ENCODE assay signal across 24 cellular contexts in genomic region chr3:45120615-45121158, GRCh38. TPM values are rescaled to one million over a fixed set of nuclear protein-coding genes. Genes with fewer than 3 reads are reported as not detected.
DNase-seq lines count a peak whose midpoint lies in the region; ATAC-seq, FAIRE-seq and TF ChIP-seq lines count a peak whose summit lies in the region.
"Had no signal": no experiment of that assay in that cellular context is flagged by ENCODE, and none has a peak within 500 bp of the region (broad histone marks: within the 10 kb centered on the region; RNA-seq: fewer than 3 reads in every experiment).

No MANE protein-coding gene starts in this region.

- H3K4me3 Mint-ChIP-seq in HFFc6: no peak overlapping the region
- H3K4me3 Mint-ChIP-seq: activated B cell treated with CpG ODN at 0.5 μM for 24 hours; activated CD4-positive, alpha-beta memory T cell treated with anti-CD3 and anti-CD28 coated beads for 36 hours; CD4-positive, alpha-beta T cell had no signal

- TF ChIP-seq CTCF in AG04450 (IDR thresholded peaks at IDR 0.05; ENCODE audit: low read depth, low read length): no peak
- TF ChIP-seq CTCF in HFFc6 (IDR thresholded peaks at IDR 0.05): no peak
- peak in 1 of 3 experiments; percentile 32; a peak in 2 of 4 replicates for TF ChIP-seq CTCF in H1 (IDR thresholded peaks at IDR 0.05; ENCODE audit: control extremely low read depth in 1 of 3, insufficient read depth in 1 of 3, low read depth in 1 of 3, low read length in 3 of 3)
- no peak for TF ChIP-seq CTCF in OCI-LY7 (conservative IDR thresholded peaks at IDR 0.05; ENCODE audit: low read length)

- H3K79me2 ChIP-seq in H1 (ENCODE audit: control insufficient read depth in 1 of 2, insufficient read depth in 2 of 2, low read length in 2 of 2) (no peaks in the 10 kb centered on the region; a peak in 1 of 4 replicates), OCI-LY7 (ENCODE audit: insufficient read depth, low read depth, low read length) (no peaks in the 10 kb centered on the region)

- peaks cover 74% of the 10 kb centered on the region for H3K4me1 Mint-ChIP-seq in HFFc6 (ENCODE audit: low read depth)

- CTCF ChIA-PET in AG04450 (lab: Charles Lee) (interaction anchor here (0.6 to 1.4 kb wide), 4 partner anchors 19 to 82 kb away, joined by 3 to 4 read pairs (median 4); no protein-coding TSS in a partner anchor), H1 (lab: Charles Lee; ENCODE audit: partially characterized antibody) (interaction anchor here (0.7 to 1.9 kb wide), 12 partner anchors 10 to 91 kb away, joined by 3 to 6 read pairs (median 4); no protein-coding TSS in a partner anchor), OCI-LY7 (lab: Charles Lee; ENCODE audit: unreplicated experiment) (no interaction called here)

- no peak overlapping the region for H3K14ac ChIP-seq in H1 (ENCODE audit: insufficient read length)

- no peak overlapping the region for H3K9ac ChIP-seq in H1 (replicated peaks in 1 of 4; ENCODE audit: extremely low read depth in 1 of 4, low read depth in 3 of 4, low read length in 3 of 4)

- H2BK120ac ChIP-seq in H1 (replicated peaks; ENCODE audit: low read depth, low read length): no peak overlapping the region

- H3K27me3 Mint-ChIP-seq in HFFc6 (ENCODE audit: insufficient read depth): no peaks in the 10 kb centered on the region; the same call in 1 of the 2 replicates
- H3K27me3 Mint-ChIP-seq: CD4-positive, alpha-beta T cell had no signal

- H2BK12ac ChIP-seq in H1 (ENCODE audit: low read depth, low read length): no peak overlapping the region

- H4K91ac ChIP-seq in H1 (replicated peaks; ENCODE audit: insufficient read length, low read length): no peak overlapping the region

- H3K79me1 ChIP-seq in H1 (ENCODE audit: low read depth, low read length): peaks cover 2% of the 10 kb centered on the region

- no peak overlapping the region for H4K5ac ChIP-seq in H1 (ENCODE audit: insufficient read length, low read depth, low read length)

- H3K18ac ChIP-seq in H1 (ENCODE audit: extremely low read depth, low read length): no peak overlapping the region

- TF ChIP-seq RAD21 in H1 (IDR thresholded peaks at IDR 0.05 in 1 of 2, conservative IDR thresholded peaks at IDR 0.05 in 1 of 2; ENCODE audit: low read depth in 2 of 2, low read length in 2 of 2): peak; percentile 11 to 33; a peak in 3 of 4 replicates

- H3K23me2 ChIP-seq in H1 (ENCODE audit: low read depth, low read length): no peaks in the 10 kb centered on the region

- no peaks in the 10 kb centered on the region; a peak in 1 of 8 replicates for H3K36me3 ChIP-seq in H1 (ENCODE audit: control insufficient read depth in 2 of 4, insufficient read depth in 4 of 4, low read length in 3 of 4)
- H3K36me3 ChIP-seq in muscle layer of duodenum (ENCODE audit: control insufficient read depth in 1 of 2, insufficient read depth in 2 of 2, low read length in 2 of 2): no peaks in the 10 kb centered on the region
- no peaks in the 10 kb centered on the region for H3K36me3 ChIP-seq in OCI-LY7 (ENCODE audit: insufficient read depth, low read length)
- H3K36me3 ChIP-seq: cardiac muscle cell, thoracic aorta had no signal

- 89% methylated on average over 10 of the region's 10 CpGs; no CpG with 5 or more reads in 1 of the 2 experiments for WGBS in H1 (ENCODE audit: extremely low coverage in 1 of 2, insufficient coverage in 1 of 2, insufficient read length in 1 of 2, insufficient replicate concordance in 2 of 2, low coverage in 1 of 2, low lambda C conversion rate in 2 of 2, missing lambda C conversion rate in 1 of 2), 2 experiments

- H3K23ac ChIP-seq in H1 (ENCODE audit: insufficient read length): no peak overlapping the region

- no peak overlapping the region for H2BK5ac ChIP-seq in H1 (ENCODE audit: low read depth, low read length)

- H3K9me3 ChIP-seq in AG04450 (ENCODE audit: control insufficient read depth, insufficient read depth, low read length) (no peaks in the 10 kb centered on the region), H1 (ENCODE audit: insufficient read depth in 2 of 2, low read depth in 1 of 2, low read length in 1 of 2) (no peaks in the 10 kb centered on the region), muscle layer of duodenum (ENCODE audit: control insufficient read depth in 1 of 2, low read length in 2 of 2) (no peaks in the 10 kb centered on the region), OCI-LY7 (ENCODE audit: low read length) (no peaks in the 10 kb centered on the region)
- H3K9me3 ChIP-seq: thoracic aorta had no signal

- no peak for TF ChIP-seq EP300 in H1 (IDR thresholded peaks at IDR 0.05; ENCODE audit: borderline replicate concordance in 1 of 2, low read depth in 2 of 2, low read length in 2 of 2)

- no peak for TF ChIP-seq POLR2A in H1 (IDR thresholded peaks at IDR 0.05; ENCODE audit: control extremely low read depth in 1 of 2, low read depth in 2 of 2, low read length in 2 of 2)

- no peak overlapping the region for H3K4me2 ChIP-seq in H1 (ENCODE audit: insufficient read depth in 1 of 2, low read depth in 2 of 2, low read length in 2 of 2)
- H3K4me2 ChIP-seq in OCI-LY7 (ENCODE audit: low read length): no peak overlapping the region

- no TSS peak for BruUV-seq in OCI-LY7 (replicated peaks; lab: Mats Ljungman, UMichigan)

- POLR2A ChIA-PET in AG04450 (lab: Yijun Ruan, JAX): no interaction called here
- POLR2A ChIA-PET in H1 (lab: Charles Lee; ENCODE audit: partially characterized antibody): no interaction called here
- POLR2A ChIA-PET in OCI-LY7 (lab: Charles Lee): no interaction called here

- H2BK20ac ChIP-seq in H1 (ENCODE audit: low read length): no peak overlapping the region

- H3K56ac ChIP-seq in H1 (replicated peaks; ENCODE audit: insufficient read length, low read depth, low read length): no peak overlapping the region

- H4K20me1 ChIP-seq in H1 (replicated peaks in 1 of 2; ENCODE audit: control insufficient read depth in 1 of 2, insufficient read depth in 2 of 2, low read length in 2 of 2): peaks cover 0 to 1% of the 10 kb centered on the region in 2 experiments
- no peaks in the 10 kb centered on the region for H4K20me1 ChIP-seq in OCI-LY7 (ENCODE audit: insufficient read depth, low read length)

- intact Hi-C loops in OCI-LY7 (cut with micrococcal nuclease; ENCODE audit: unreplicated experiment): no loop called here

- no peaks in the 10 kb centered on the region for H3K9me2 ChIP-seq in OCI-LY7 (ENCODE audit: insufficient read depth, low read length)

- no peak overlapping the region for H2BK15ac ChIP-seq in H1 (ENCODE audit: low read length)

- DNase-seq in AG04450 (ENCODE audit: low read depth, low spot score) (no peak), HFFc6 (no peak), H1 (ENCODE audit: low read depth in 1 of 2, low spot score in 2 of 2) (no peak), NCI-H2081 treated with DMSO at 0.1 percent for 48 hours (lab: John Stamatoyannopoulos, UW) (no peak), OCI-LY7 (ENCODE audit: low spot score) (no peak)
- DNase-seq: activated B cell treated with CpG ODN at 0.5 μM for 24 hours; activated CD4-positive, alpha-beta memory T cell treated with anti-CD3 and anti-CD28 coated beads for 36 hours; amniotic stem cell; CD4-positive, alpha-beta T cell; DMS53; dorsolateral prefrontal cortex; left ventricle myocardium superior; NCI-H1105 treated with DMSO at 0.1 percent for 48 hours; NCI-H510A treated with DMSO at 0.1 percent for 48 hours; NK-92 treated with Interleukin-12 subunit alpha and Interleukin-12 subunit beta, amount 100 ng/mL, for 24 hours; RPMI8226; T-helper 9 cell had no signal

- no peak overlapping the region for H3K4ac ChIP-seq in H1 (replicated peaks; ENCODE audit: insufficient read length, low read depth, low read length)

- no peaks in the 10 kb centered on the region for H3K9me3 Mint-ChIP-seq in HFFc6
- H3K9me3 Mint-ChIP-seq: activated B cell treated with CpG ODN at 0.5 μM for 24 hours; activated CD4-positive, alpha-beta memory T cell treated with anti-CD3 and anti-CD28 coated beads for 36 hours; CD4-positive, alpha-beta T cell had no signal

- FAIRE-seq in H1 (lab: Jason Lieb, UNC): no peak
- FAIRE-seq: HTR-8/SVneo had no signal

- H3K4me3 ChIP-seq in AG04450 (ENCODE audit: low read depth, low read length) (no peak overlapping the region), H1 (ENCODE audit: extremely low read depth in 1 of 4, insufficient read depth in 2 of 4, low read depth in 3 of 4, low read length in 4 of 4) (no peak overlapping the region), muscle layer of duodenum (ENCODE audit: low read depth in 1 of 2, low read length in 2 of 2) (no peak overlapping the region), OCI-LY7 (ENCODE audit: low read depth, low read length, poor library complexity, severe bottlenecking) (no peak overlapping the region)
- H3K4me3 ChIP-seq: cardiac muscle cell, dorsolateral prefrontal cortex, thoracic aorta had no signal

- no peaks in the 10 kb centered on the region for H3K36me3 Mint-ChIP-seq in HFFc6 (ENCODE audit: low read depth)
- H3K36me3 Mint-ChIP-seq: activated CD4-positive, alpha-beta memory T cell treated with anti-CD3 and anti-CD28 coated beads for 36 hours had no signal

- peak overlapping the region; percentile 34 for H3K27ac ChIP-seq in AG04450 (ENCODE audit: low read depth, low read length)
- H3K27ac ChIP-seq in H1 (ENCODE audit: low read depth, low read length): no peak overlapping the region
- peak overlapping the region; percentile 58 for H3K27ac ChIP-seq in muscle layer of duodenum (ENCODE audit: low read length)
- no peak overlapping the region for H3K27ac ChIP-seq in OCI-LY7 (ENCODE audit: low read depth, low read length, poor library complexity, severe bottlenecking)
- H3K27ac ChIP-seq: cardiac muscle cell, dorsolateral prefrontal cortex, thoracic aorta had no signal

- H3K27me3 ChIP-seq in AG04450 (ENCODE audit: control insufficient read depth, insufficient read depth, low read length) (no peaks in the 10 kb centered on the region), H1 (replicated peaks in 1 of 4; ENCODE audit: control insufficient read depth in 3 of 4, extremely low read depth in 1 of 4, insufficient read depth in 3 of 4, low read length in 3 of 4) (no peaks in the 10 kb centered on the region), muscle layer of duodenum (ENCODE audit: low read depth, low read length) (no peaks in the 10 kb centered on the region)
- H3K27me3 ChIP-seq: cardiac muscle cell had no signal

- peak overlapping the region; percentile 7; the same call in 1 of the 2 replicates for H4K8ac ChIP-seq in H1 (ENCODE audit: extremely low read depth, insufficient read depth, low read length)

- no peak overlapping the region for H2AK5ac ChIP-seq in H1 (ENCODE audit: low read depth, low read length)

- H3K4me1 ChIP-seq in H1 (replicated peaks in 1 of 4; ENCODE audit: control insufficient read depth in 3 of 4, insufficient read depth in 4 of 4, low read length in 3 of 4) (no peaks in the 10 kb centered on the region), muscle layer of duodenum (ENCODE audit: control insufficient read depth in 1 of 2, insufficient read depth in 2 of 2, low read length in 2 of 2) (peaks cover 0 to 3% of the 10 kb centered on the region in 2 donors), OCI-LY7 (ENCODE audit: insufficient read depth, low read length, poor library complexity, severe bottlenecking) (no peaks in the 10 kb centered on the region)

- peak overlapping the region; percentile 20 for H3K27ac Mint-ChIP-seq in HFFc6
- H3K27ac Mint-ChIP-seq: activated B cell treated with CpG ODN at 0.5 μM for 24 hours; activated CD4-positive, alpha-beta memory T cell treated with anti-CD3 and anti-CD28 coated beads for 36 hours; CD4-positive, alpha-beta T cell had no signal

- ATAC-seq in GM18517 (IDR thresholded peaks at IDR 0.05; ENCODE audit: unreplicated experiment) (no peak), GM18907 (IDR thresholded peaks at IDR 0.05; ENCODE audit: unreplicated experiment) (no peak)
- ATAC-seq: sciatic nerve had no signal

- H2AFZ ChIP-seq in H1 (ENCODE audit: low read length): no peak overlapping the region
- H2AFZ ChIP-seq in OCI-LY7 (ENCODE audit: low read length): no peak overlapping the region

RNA-seq across cellular contexts. Expression of gene CDCP1, which starts 25.5 kb away (rescaled TPM):
- polyA plus RNA-seq in AG04450 (2011; rRNA removed): 13.6 and 17.8 TPM in 2 replicates
- polyA minus RNA-seq in AG04450 (2011; rRNA and poly(A)+ RNA removed): 19.8 and 26.1 TPM in 2 replicates
- 1 to 10 TPM in 4 of 6 experiments, under 1 TPM in 2; 0.78 to 2.1 (median 1.7) TPM for total RNA-seq in HFFc6 (2021; fragmentation: NEBNext Ultra II Directional; extraction: Animal tissue kit (Norgen Biotek cat#: 25700))
- total RNA-seq in H1 (2021; fragmentation: NEBNext Ultra II Directional; extraction: Animal tissue kit (Norgen Biotek cat#: 25700)): 21.2 and 23.3 TPM in 2 replicates
- 10.0 and 10.1 TPM in 2 replicates for polyA plus RNA-seq in H1 (2011; rRNA removed)
- 8.8 TPM for polyA plus RNA-seq in H1 (2011; cell fraction: cytosol; rRNA removed)
- 14.0 TPM for polyA plus RNA-seq in H1 (2011; cell fraction: nucleus; rRNA removed)
- 10.8 to 12.0 TPM (median 11.1 TPM) in 4 replicates for polyA plus RNA-seq in H1 (2012, experiment 1 of 2)
- polyA plus RNA-seq in H1 (2012, experiment 2 of 2): 5.5 TPM
- polyA plus RNA-seq in H1 (2013, experiment 1 of 2): 20.0 TPM
- 22.4 TPM for polyA plus RNA-seq in H1 (2013, experiment 2 of 2)
- polyA minus RNA-seq in H1 (2011; rRNA and poly(A)+ RNA removed): 17.6 and 19.4 TPM in 2 replicates
- polyA minus RNA-seq in H1 (2011; cell fraction: cytosol; rRNA and poly(A)+ RNA removed): 14.3 TPM
- 11.4 TPM for polyA minus RNA-seq in H1 (2011; cell fraction: nucleus; rRNA and poly(A)+ RNA removed)
- not detected in 2 replicates for total RNA-seq in OCI-LY7 (2014; rRNA removed; shearing (Covaris generic))
- total RNA-seq in OCI-LY7 (2022): 0.07 TPM in 1 of 2 replicates, not detected in the other
- total RNA-seq: activated B cell treated with CpG ODN at 0.5 μM for 24 hours had no signal
- polyA plus RNA-seq: cardiac muscle cell had no signal

Comparison
In these comparisons a context has a peak if more than half of its experiments do, and no peak if none do; other contexts are left out.
1. H3K27ac ChIP-seq: peak in AG04450 (single experiment) and muscle layer of duodenum (single experiment); none in H1 (single experiment) and OCI-LY7 (single experiment).